In genomic region chr3:146157325-146158060, GRCh38 we compare ENCODE assay signal across 12 cellular contexts. TPM values are rescaled to one million over a fixed set of nuclear protein-coding genes. Genes with fewer than 3 reads are reported as not detected.
A peak's percentile ranks its signal among the peaks of the same experiment; 100 is the strongest.
DNase-seq lines count a peak whose midpoint lies in the region; TF ChIP-seq lines count a peak whose summit lies in the region.
"Had no signal": no experiment of that assay in that cellular context is flagged by ENCODE, and none has a peak within 500 bp of the region (broad histone marks: within the 10 kb centered on the region; RNA-seq: fewer than 3 reads in every experiment).

No MANE protein-coding gene starts in this region.

- H3K27me3 ChIP-seq in MM.1S (replicated peaks; ENCODE audit: insufficient read depth, low read length), result no peaks in the 10 kb centered on the region
- H3K27me3 ChIP-seq in mesenchymal stem cell (ENCODE audit: control insufficient read depth in 1 of 2, insufficient read depth in 1 of 2, low read length in 2 of 2), result no peaks in the 10 kb centered on the region

- no peak overlapping the region for H4K91ac ChIP-seq in mesenchymal stem cell (ENCODE audit: low read length)

- H2BK12ac ChIP-seq in mesenchymal stem cell (ENCODE audit: low read length in 2 of 2), result no peak overlapping the region

- H3K4me1 ChIP-seq in MM.1S (ENCODE audit: low read length) (peaks cover 12% of the 10 kb centered on the region), mesenchymal stem cell (ENCODE audit: control insufficient read depth, insufficient read depth, low read depth, low read length) (peaks cover 9% of the 10 kb centered on the region)

- H2AK5ac ChIP-seq in mesenchymal stem cell (ENCODE audit: low read length, severe bottlenecking), result no peak overlapping the region

- peaks cover 14% of the 10 kb centered on the region; the same call in 1 of the 2 replicates for H3F3A ChIP-seq in MM.1S (ENCODE audit: insufficient read depth, low read length)

- peaks cover 68% of the 10 kb centered on the region for H3K4me1 Mint-ChIP-seq in chondrocyte (ENCODE audit: low read depth)

- no peaks in the 10 kb centered on the region for H3K9me3 Mint-ChIP-seq in chondrocyte (ENCODE audit: low read depth)
- H3K9me3 Mint-ChIP-seq: neural progenitor cell; stimulated activated effector memory CD8-positive, alpha-beta T cell treated with anti-CD3 and anti-CD28 coated beads, Interleukin-12 subunit alpha, Interleukin-12 subunit beta, amount 100 ng/mL, for 72 hours had no signal

- H3K36me3 Mint-ChIP-seq in chondrocyte (ENCODE audit: low read depth), result no peaks in the 10 kb centered on the region
- H3K36me3 Mint-ChIP-seq: neural progenitor cell; stimulated activated effector memory CD8-positive, alpha-beta T cell treated with anti-CD3 and anti-CD28 coated beads, Interleukin-12 subunit alpha, Interleukin-12 subunit beta, amount 100 ng/mL, for 72 hours had no signal

- no peak overlapping the region for H2BK5ac ChIP-seq in mesenchymal stem cell (ENCODE audit: low read depth, low read length, poor library complexity, severe bottlenecking)

- H3K9ac ChIP-seq in MM.1S (ENCODE audit: low read length) (no peak overlapping the region), mesenchymal stem cell (ENCODE audit: low read length) (peak overlapping the region; percentile 71)
- H3K9ac ChIP-seq: neural progenitor cell had no signal

- H3K4me3 ChIP-seq in MM.1S (ENCODE audit: low read length) (peak overlapping the region; percentile 23; the same call in 1 of the 2 replicates), mesenchymal stem cell (ENCODE audit: insufficient read depth in 1 of 2, low read depth in 1 of 2, low read length in 2 of 2) (peak overlapping the region in 1 of 2 experiments; percentile 65)
- H3K4me3 ChIP-seq: neural progenitor cell had no signal

- H3K9me3 ChIP-seq in MM.1S (replicated peaks; ENCODE audit: insufficient read depth, low read length) (no peaks in the 10 kb centered on the region), mesenchymal stem cell (ENCODE audit: control insufficient read depth, low read length) (no peaks in the 10 kb centered on the region)
- H3K9me3 ChIP-seq: Caco-2 had no signal

- H3K18ac ChIP-seq in mesenchymal stem cell (ENCODE audit: low read depth in 1 of 2, low read length in 2 of 2), result no peak overlapping the region

- DNase-seq in MM.1S, result no peak
- no peak for DNase-seq in chondrocyte (ENCODE audit: low spot score)
- no peak for DNase-seq in mesenchymal stem cell
- no peak for DNase-seq in NCI-H1436 (lab: John Stamatoyannopoulos, UW)
- no peak for DNase-seq in NCI-H1694 (lab: John Stamatoyannopoulos, UW)
- no peak for DNase-seq in activated CD8-positive, alpha-beta memory T cell treated with anti-CD3 and anti-CD28 coated beads for 24 hours
- no peak for DNase-seq in NCI-H82 (lab: John Stamatoyannopoulos, UW)
- DNase-seq: Caco-2, erythroblast had no signal

- H3K14ac ChIP-seq in mesenchymal stem cell (ENCODE audit: low read length in 2 of 2), result no peak overlapping the region

- H2AFZ ChIP-seq in MM.1S (ENCODE audit: low read length) (no peak overlapping the region), mesenchymal stem cell (ENCODE audit: low read depth, low read length) (no peak overlapping the region)
- H2AFZ ChIP-seq: neural progenitor cell had no signal

- 100% methylated on average over 1 of the region's 2 CpGs for WGBS in mesenchymal stem cell

- H3K79me1 ChIP-seq in mesenchymal stem cell (replicated peaks; ENCODE audit: low read length, poor library complexity, severe bottlenecking), result peaks cover under 1% of the 10 kb centered on the region

- H4K8ac ChIP-seq in mesenchymal stem cell (ENCODE audit: low read length), result no peak overlapping the region

- H3K27ac ChIP-seq in MM.1S (ENCODE audit: low read length) (peak overlapping the region; percentile 42; the same call in 1 of the 2 replicates), mesenchymal stem cell (ENCODE audit: low read length, poor library complexity, severe bottlenecking) (no peak overlapping the region), temporal lobe (ENCODE audit: low read depth, low read length) (peak overlapping the region; percentile 52)
- H3K27ac ChIP-seq: neural progenitor cell had no signal

- no peaks in the 10 kb centered on the region for H3K27me3 Mint-ChIP-seq in chondrocyte (ENCODE audit: low read depth)

- H2BK120ac ChIP-seq in mesenchymal stem cell (ENCODE audit: low read depth, low read length), result no peak overlapping the region

- H3K4me3 Mint-ChIP-seq in chondrocyte (ENCODE audit: unreplicated experiment), result peak overlapping the region; percentile 61
- H3K4me3 Mint-ChIP-seq: neural progenitor cell; stimulated activated effector memory CD8-positive, alpha-beta T cell treated with anti-CD3 and anti-CD28 coated beads, Interleukin-12 subunit alpha, Interleukin-12 subunit beta, amount 100 ng/mL, for 72 hours had no signal

- no peak for TF ChIP-seq CTCF in MM.1S (IDR thresholded peaks at IDR 0.05; ENCODE audit: low read length)
- no peak for TF ChIP-seq CTCF in chondrocyte (IDR thresholded peaks at IDR 0.05)

- H2BK15ac ChIP-seq in mesenchymal stem cell (ENCODE audit: low read depth, poor library complexity, severe bottlenecking), result no peak overlapping the region

- peak overlapping the region; percentile 92 for H3K27ac Mint-ChIP-seq in chondrocyte (ENCODE audit: unreplicated experiment)
- H3K27ac Mint-ChIP-seq: neural progenitor cell; stimulated activated effector memory CD8-positive, alpha-beta T cell treated with anti-CD3 and anti-CD28 coated beads, Interleukin-12 subunit alpha, Interleukin-12 subunit beta, amount 100 ng/mL, for 72 hours had no signal

- H3K23ac ChIP-seq in mesenchymal stem cell (ENCODE audit: low read length in 2 of 2), result no peak overlapping the region

- H3K4ac ChIP-seq in mesenchymal stem cell (ENCODE audit: low read depth in 1 of 2, low read length in 2 of 2), result no peak overlapping the region

- peak overlapping the region; percentile 79 for H3K4me2 ChIP-seq in MM.1S (ENCODE audit: low read depth, low read length)
- peak overlapping the region; percentile 25 for H3K4me2 ChIP-seq in mesenchymal stem cell (ENCODE audit: low read length, poor library complexity, severe bottlenecking)
- H3K4me2 ChIP-seq: neural progenitor cell had no signal

- peaks cover 32% of the 10 kb centered on the region for H3K79me2 ChIP-seq in MM.1S (ENCODE audit: low read length)

- no peaks in the 10 kb centered on the region for H4K20me1 ChIP-seq in MM.1S (ENCODE audit: insufficient read depth, low read length)

- no peaks in the 10 kb centered on the region for H3K9me2 ChIP-seq in MM.1S (replicated peaks; ENCODE audit: insufficient read depth, low read length)

- H3K36me3 ChIP-seq in MM.1S (replicated peaks; ENCODE audit: insufficient read depth, low read length), result no peaks in the 10 kb centered on the region
- no peaks in the 10 kb centered on the region for H3K36me3 ChIP-seq in mesenchymal stem cell (ENCODE audit: control insufficient read depth in 1 of 2, insufficient read depth in 2 of 2, low read depth in 1 of 2, low read length in 2 of 2)
- H3K36me3 ChIP-seq: neural progenitor cell had no signal

RNA-seq across cellular contexts. Expression of gene PLOD2, which starts 3.5 kb away (rescaled TPM):
- total RNA-seq in chondrocyte (208 to 249 TPM (median 212 TPM) in 3 replicates), temporal lobe (11.3 TPM)
- 154 TPM for polyA plus RNA-seq in mesenchymal stem cell (2013, experiment 1 of 2)
- polyA plus RNA-seq in mesenchymal stem cell (2013, experiment 2 of 2), result 161 TPM

Comparison
In these comparisons a context has a peak if more than half of its experiments do, and no peak if none do; other contexts are left out.
1. RNA of gene PLOD2, which starts 3.5 kb away (total RNA-seq): 208 to 249 TPM in chondrocyte; 11.3 TPM in temporal lobe (single experiment); every median in the first group is over 10 times any median in the second.